15 cellular contexts compared by ENCODE assay signal in genomic region chr1:5758859-5759578, GRCh38.
"Had no signal": no experiment of that assay in that cellular context is flagged by ENCODE, and none has a peak within 500 bp of the region (broad histone marks: within the 10 kb centered on the region; RNA-seq: fewer than 3 reads in every experiment).

No MANE protein-coding gene starts in this region.

- DNase-seq: dermis blood vessel endothelial cell; effector CD8-positive, alpha-beta T cell; foreskin melanocyte; mammary epithelial cell; mucosa of descending colon; naive thymus-derived CD8-positive, alpha-beta T cell; stimulated activated CD4-positive, alpha-beta T cell treated with anti-CD3 and anti-CD28 coated beads, Interleukin-15, amount 100 ng/mL, for 24 hours; stimulated activated CD4-positive, alpha-beta T cell treated with anti-CD3 and anti-CD28 coated beads, Interleukin-1b, Interleukin-23, amount 100 ng/mL, for 48 hours; stimulated activated CD4-positive, alpha-beta T cell treated with anti-CD3 and anti-CD28 coated beads, Interleukin-4, amount 100 ng/mL, for 24 hours; stimulated activated naive B cell treated with anti-CD40 and anti-IgM and Interleukin-4, amounts not matched to agents 10 μg/mL and 1 μg/mL and 100 μg/mL, for 72 hours; stimulated activated naive CD8-positive, alpha-beta T cell treated with anti-CD3 and anti-CD28 coated beads, Interleukin-15, amount 100 ng/mL, for 72 hours; testis had no signal

- H3K4me3 Mint-ChIP-seq: naive thymus-derived CD8-positive, alpha-beta T cell; stimulated activated naive B cell treated with anti-CD40 and anti-IgM and Interleukin-4, amounts not matched to agents 10 μg/mL and 1 μg/mL and 100 μg/mL, for 72 hours; stimulated activated naive CD8-positive, alpha-beta T cell treated with anti-CD3 and anti-CD28 coated beads, Interleukin-15, amount 100 ng/mL, for 72 hours had no signal

- H3K36me3 ChIP-seq: tibial nerve had no signal

- H3K27me3 ChIP-seq: hepatocyte, testis, tibial nerve had no signal

- H3K27ac Mint-ChIP-seq: progenitor cell of endocrine pancreas; stimulated activated naive B cell treated with anti-CD40 and anti-IgM and Interleukin-4, amounts not matched to agents 10 μg/mL and 1 μg/mL and 100 μg/mL, for 72 hours; stimulated activated naive CD8-positive, alpha-beta T cell treated with anti-CD3 and anti-CD28 coated beads, Interleukin-15, amount 100 ng/mL, for 72 hours had no signal

- H3K4me1 Mint-ChIP-seq: naive thymus-derived CD8-positive, alpha-beta T cell; stimulated activated naive B cell treated with anti-CD40 and anti-IgM and Interleukin-4, amounts not matched to agents 10 μg/mL and 1 μg/mL and 100 μg/mL, for 72 hours; stimulated activated naive CD8-positive, alpha-beta T cell treated with anti-CD3 and anti-CD28 coated beads, Interleukin-15, amount 100 ng/mL, for 72 hours had no signal

- H3K27ac ChIP-seq: hepatocyte, testis, tibial nerve had no signal

- H3K9me3 ChIP-seq: mucosa of descending colon, testis had no signal

- ATAC-seq: mucosa of descending colon; naive thymus-derived CD8-positive, alpha-beta T cell; stimulated activated naive B cell treated with anti-CD40 and anti-IgM and Interleukin-4, amounts not matched to agents 10 μg/mL and 1 μg/mL and 100 μg/mL, for 72 hours; stimulated activated naive CD8-positive, alpha-beta T cell treated with anti-CD3 and anti-CD28 coated beads, Interleukin-15, amount 100 ng/mL, for 72 hours had no signal

- H3K4me3 ChIP-seq: hepatocyte, mucosa of descending colon, testis, tibial nerve had no signal

- H3K4me1 ChIP-seq: testis, tibial nerve had no signal
